17 cellular contexts compared by ENCODE assay signal in genomic region chr1:207974146-207974545, GRCh38.
"Had no signal": no experiment of that assay in that cellular context is flagged by ENCODE, and none has a peak within 500 bp of the region (broad histone marks: within the 10 kb centered on the region; RNA-seq: fewer than 3 reads in every experiment).

No MANE protein-coding gene starts in this region.

- DNase-seq: activated CD4-positive, CD25-positive, alpha-beta regulatory T cell; activated naive CD8-positive, alpha-beta T cell treated with anti-CD3 and anti-CD28 coated beads for 36 hours; amygdala; body of pancreas; caudate nucleus; islet precursor cell; nucleus accumbens; posterior cingulate gyrus; retina; stimulated activated CD4-positive, alpha-beta T cell treated with anti-CD3 and anti-CD28 coated beads, Interleukin-4, amount 100 ng/mL, for 4 hours; stimulated activated CD8-positive, alpha-beta memory T cell treated with anti-CD3 and anti-CD28 coated beads, Interleukin-4, amount 100 ng/mL, for 48 hours; stimulated activated naive CD8-positive, alpha-beta T cell treated with anti-CD3 and anti-CD28 coated beads, Interleukin-15, amount 100 ng/mL, for 72 hours had no signal

- ATAC-seq: body of pancreas; left lobe of liver; natural killer cell treated with Interleukin-12 subunit alpha and Interleukin-12 subunit beta and Interleukin-15 and Interleukin-18, amount 100 ng/mL, for 72 hours; stimulated activated naive CD8-positive, alpha-beta T cell treated with anti-CD3 and anti-CD28 coated beads, Interleukin-15, amount 100 ng/mL, for 72 hours had no signal

- H3K9me3 ChIP-seq: body of pancreas had no signal

- H3K27me3 ChIP-seq: body of pancreas had no signal

- H3K4me1 Mint-ChIP-seq: activated naive CD8-positive, alpha-beta T cell treated with anti-CD3 and anti-CD28 coated beads for 36 hours; stimulated activated naive CD8-positive, alpha-beta T cell treated with anti-CD3 and anti-CD28 coated beads, Interleukin-15, amount 100 ng/mL, for 72 hours had no signal

- H3K4me3 ChIP-seq: body of pancreas, hepatocyte had no signal

- H3K4me3 Mint-ChIP-seq: activated naive CD8-positive, alpha-beta T cell treated with anti-CD3 and anti-CD28 coated beads for 36 hours; activated T-helper 1 cell treated with anti-CD3 and anti-CD28 coated beads, Interleukin-12 subunit alpha, Interleukin-12 subunit beta, Interleukin-2, Interleukin-4 antibody, amounts not matched to agents 30 ng/mL and 10 ng/mL and 1 ng/mL, durations not matched to agents 14 hours and 24 hours and 36 hours; natural killer cell treated with Interleukin-12 subunit alpha and Interleukin-12 subunit beta and Interleukin-15 and Interleukin-18, amount 100 ng/mL, for 72 hours; stimulated activated naive CD8-positive, alpha-beta T cell treated with anti-CD3 and anti-CD28 coated beads, Interleukin-15, amount 100 ng/mL, for 72 hours; type B pancreatic cell had no signal

- H3K4me1 ChIP-seq: body of pancreas had no signal

- H3K9me3 Mint-ChIP-seq: activated naive CD8-positive, alpha-beta T cell treated with anti-CD3 and anti-CD28 coated beads for 36 hours; activated T-helper 1 cell treated with anti-CD3 and anti-CD28 coated beads, Interleukin-12 subunit alpha, Interleukin-12 subunit beta, Interleukin-2, Interleukin-4 antibody, amounts not matched to agents 30 ng/mL and 10 ng/mL and 1 ng/mL, durations not matched to agents 14 hours and 24 hours and 36 hours; natural killer cell treated with Interleukin-12 subunit alpha and Interleukin-12 subunit beta and Interleukin-15 and Interleukin-18, amount 100 ng/mL, for 72 hours; stimulated activated naive CD8-positive, alpha-beta T cell treated with anti-CD3 and anti-CD28 coated beads, Interleukin-15, amount 100 ng/mL, for 72 hours; type B pancreatic cell had no signal

- H3K36me3 Mint-ChIP-seq: activated naive CD8-positive, alpha-beta T cell treated with anti-CD3 and anti-CD28 coated beads for 36 hours; natural killer cell treated with Interleukin-12 subunit alpha and Interleukin-12 subunit beta and Interleukin-15 and Interleukin-18, amount 100 ng/mL, for 72 hours; type B pancreatic cell had no signal

- H3K27ac ChIP-seq: body of pancreas, hepatocyte had no signal

- H3K27ac Mint-ChIP-seq: activated naive CD8-positive, alpha-beta T cell treated with anti-CD3 and anti-CD28 coated beads for 36 hours; activated T-helper 1 cell treated with anti-CD3 and anti-CD28 coated beads, Interleukin-12 subunit alpha, Interleukin-12 subunit beta, Interleukin-2, Interleukin-4 antibody, amounts not matched to agents 30 ng/mL and 10 ng/mL and 1 ng/mL, durations not matched to agents 14 hours and 24 hours and 36 hours; natural killer cell treated with Interleukin-12 subunit alpha and Interleukin-12 subunit beta and Interleukin-15 and Interleukin-18, amount 100 ng/mL, for 72 hours; type B pancreatic cell had no signal
